1 cellular context compared by ENCODE assay signal in the genomic region with DNA sequence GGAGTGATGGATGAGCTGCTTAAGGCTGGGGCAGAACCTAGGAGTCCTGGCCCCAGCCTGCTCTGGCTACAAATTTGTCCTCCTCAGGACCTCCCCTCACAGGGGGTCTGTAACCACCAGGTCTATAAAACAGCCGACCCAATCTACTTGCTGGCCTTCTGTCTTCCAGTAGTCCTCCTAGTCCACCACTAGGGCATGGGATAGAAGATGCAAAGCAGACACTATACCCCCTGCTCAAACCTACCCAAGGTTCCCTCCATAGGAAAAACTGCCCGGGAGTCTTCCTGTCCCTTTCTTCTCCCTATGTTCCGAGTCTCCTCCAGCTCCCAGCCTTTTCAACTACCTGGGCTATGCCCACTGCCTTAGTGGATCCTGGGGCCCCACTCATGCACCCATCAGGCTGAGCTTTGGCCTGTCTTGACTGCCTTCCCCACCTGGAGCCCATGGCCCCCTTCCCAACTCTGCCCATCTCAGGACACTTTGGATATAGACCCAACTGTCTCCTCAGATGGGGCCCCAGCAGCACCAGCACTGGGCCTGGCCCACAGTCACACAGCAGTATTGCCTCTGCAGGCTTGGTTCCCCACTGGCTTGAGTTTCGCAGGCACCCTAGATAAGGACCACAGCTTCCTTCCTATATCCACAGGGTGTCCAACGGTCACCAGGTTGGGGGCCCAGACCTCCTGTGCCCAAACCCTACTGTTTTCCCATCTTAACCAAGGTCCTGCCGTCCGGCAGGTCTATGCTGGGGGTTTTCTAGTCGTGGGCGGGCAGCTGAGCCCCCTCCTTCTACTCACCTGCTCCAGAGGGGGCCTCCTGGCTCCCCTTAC.
TF ChIP-seq lines count a peak whose summit lies in the region.

No MANE protein-coding gene starts in this region.

TF ChIP-seq in K562, 482 proteins besides CTCF, POLR2A, EP300 and RAD21:
- no peak for TF ChIP-seq NFIX (CRISPR knock-in tag; IDR thresholded peaks at IDR 0.05; ENCODE audit: low read depth)
- TF ChIP-seq, protein P1, sequence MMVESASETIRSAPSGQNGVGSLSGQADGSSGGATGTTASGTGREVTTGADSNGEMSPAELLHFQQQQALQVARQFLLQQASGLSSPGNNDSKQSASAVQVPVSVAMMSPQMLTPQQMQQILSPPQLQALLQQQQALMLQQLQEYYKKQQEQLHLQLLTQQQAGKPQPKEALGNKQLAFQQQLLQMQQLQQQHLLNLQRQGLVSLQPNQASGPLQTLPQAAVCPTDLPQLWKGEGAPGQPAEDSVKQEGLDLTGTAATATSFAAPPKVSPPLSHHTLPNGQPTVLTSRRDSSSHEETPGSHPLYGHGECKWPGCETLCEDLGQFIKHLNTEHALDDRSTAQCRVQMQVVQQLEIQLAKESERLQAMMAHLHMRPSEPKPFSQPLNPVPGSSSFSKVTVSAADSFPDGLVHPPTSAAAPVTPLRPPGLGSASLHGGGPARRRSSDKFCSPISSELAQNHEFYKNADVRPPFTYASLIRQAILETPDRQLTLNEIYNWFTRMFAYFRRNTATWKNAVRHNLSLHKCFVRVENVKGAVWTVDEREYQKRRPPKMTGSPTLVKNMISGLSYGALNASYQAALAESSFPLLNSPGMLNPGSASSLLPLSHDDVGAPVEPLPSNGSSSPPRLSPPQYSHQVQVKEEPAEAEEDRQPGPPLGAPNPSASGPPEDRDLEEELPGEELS (CRISPR knock-in tag; IDR thresholded peaks at IDR 0.05; ENCODE audit: borderline replicate concordance): no peak
- TF ChIP-seq ZNF583 (CRISPR knock-in tag; IDR thresholded peaks at IDR 0.05): no peak
- no peak for TF ChIP-seq ZNF175 (CRISPR knock-in tag; IDR thresholded peaks at IDR 0.05; ENCODE audit: low read depth)
- TF ChIP-seq ETV5 (CRISPR knock-in tag; IDR thresholded peaks at IDR 0.05; ENCODE audit: low read depth): no peak
- TF ChIP-seq KAT2B (IDR thresholded peaks at IDR 0.05; ENCODE audit: low read depth, low read length): no peak
- TF ChIP-seq ZNF324 (CRISPR knock-in tag; IDR thresholded peaks at IDR 0.05): no peak
- TF ChIP-seq PHB2 (IDR thresholded peaks at IDR 0.05; ENCODE audit: low read depth): no peak
- TF ChIP-seq STAT5B (CRISPR knock-in tag; IDR thresholded peaks at IDR 0.05): no peak
- TF ChIP-seq FOSL1 (tag; conservative IDR thresholded peaks at IDR 0.05): no peak
- TF ChIP-seq MBD2 (IDR thresholded peaks at IDR 0.05; ENCODE audit: borderline replicate concordance, low read depth): 0 out of 2 replicates have a peak, but pooled peaks have one; percentile 2
- no peak for TF ChIP-seq CBX8 (IDR thresholded peaks at IDR 0.05; ENCODE audit: borderline replicate concordance, extremely low read depth, low read depth, low read length, poor library complexity, severe bottlenecking)
- TF ChIP-seq CC2D1A (IDR thresholded peaks at IDR 0.05): no peak
- TF ChIP-seq NELFE (IDR thresholded peaks at IDR 0.05; ENCODE audit: insufficient read depth, insufficient read length): no peak
- TF ChIP-seq CBFA2T3 (IDR thresholded peaks at IDR 0.05): peak; percentile 19; the same call in 1 of the 2 replicates
- TF ChIP-seq PRDM10 (IDR thresholded peaks at IDR 0.05; ENCODE audit: partially characterized antibody): peak; percentile 6
- TF ChIP-seq SIN3A (IDR thresholded peaks at IDR 0.05; ENCODE audit: borderline replicate concordance in 2 of 2, control insufficient read depth in 1 of 2, low read depth in 2 of 2, low read length in 2 of 2): no peak
- 0 out of 2 replicates have a peak, but pooled peaks have one; percentile 21 for TF ChIP-seq ETV1 (tag; conservative IDR thresholded peaks at IDR 0.05; ENCODE audit: low read depth)
